Comparison of ENCODE assay signal across 16 cellular contexts in genomic region chr4:147955827-147956565, GRCh38.
DNase-seq lines count a peak whose midpoint lies in the region; ATAC-seq and TF ChIP-seq lines count a peak whose summit lies in the region.
"Had no signal": no experiment of that assay in that cellular context is flagged by ENCODE, and none has a peak within 500 bp of the region (broad histone marks: within the 10 kb centered on the region; RNA-seq: fewer than 3 reads in every experiment).

No MANE protein-coding gene starts in this region.

- H3K9me3 ChIP-seq in HUES48 (ENCODE audit: control insufficient read depth, insufficient read depth, low read length), result no peaks in the 10 kb centered on the region
- H3K9me3 ChIP-seq: Caco-2 had no signal

- H3K4me1 Mint-ChIP-seq in WTC11, result peaks cover 40% of the 10 kb centered on the region
- H3K4me1 Mint-ChIP-seq: B cell had no signal

- ATAC-seq in WTC11, result peak; percentile 84
- ATAC-seq in foreskin keratinocyte, result peak; percentile 90
- ATAC-seq in sciatic nerve, result peak; percentile 88
- no peak for ATAC-seq in HG02938 (IDR thresholded peaks at IDR 0.05; ENCODE audit: unreplicated experiment)
- no peak for ATAC-seq in HG03460 (IDR thresholded peaks at IDR 0.05; ENCODE audit: unreplicated experiment)
- ATAC-seq: HCT116 had no signal

- DNase-seq in WTC11 (ENCODE audit: low spot score), result no peak
- peak in 1 of 2 donors; percentile 22 for DNase-seq in foreskin keratinocyte
- no peak for DNase-seq in sciatic nerve (ENCODE audit: low spot score)
- no peak for DNase-seq in NCI-H1092 (lab: John Stamatoyannopoulos, UW)
- DNase-seq: Caco-2; CD4-positive, CD25-positive, alpha-beta regulatory T cell; NCI-H187 treated with DMSO at 0.1 percent for 48 hours; NCI-H345; NCI-H526 treated with DMSO at 0.1 percent for 48 hours; SHP77; SK-N-SH had no signal

- intact Hi-C loops in sciatic nerve (cut with DNase I), result no loop called here

- H3K27ac ChIP-seq in HUES48 (ENCODE audit: low read depth, low read length) (peak overlapping the region; percentile 38), foreskin keratinocyte (no peak overlapping the region)

- CTCF ChIA-PET in WTC11 (lab: Charles Lee), result no interaction called here

- H3K27me3 Mint-ChIP-seq in WTC11 (ENCODE audit: low read depth), result no peaks in the 10 kb centered on the region
- H3K27me3 Mint-ChIP-seq: B cell; CD4-positive, CD25-positive, alpha-beta regulatory T cell had no signal

- POLR2A ChIA-PET in WTC11 (lab: Charles Lee), result no interaction called here

- H3K27me3 ChIP-seq in HUES48 (ENCODE audit: control insufficient read depth, insufficient read depth, low read length) (no peaks in the 10 kb centered on the region), foreskin keratinocyte (no peaks in the 10 kb centered on the region)

- H3K36me3 Mint-ChIP-seq in WTC11, result no peaks in the 10 kb centered on the region; the same call in 1 of the 2 replicates

- no peak overlapping the region; the same call in 1 of the 2 replicates for H3K4me3 Mint-ChIP-seq in WTC11
- H3K4me3 Mint-ChIP-seq: B cell; CD4-positive, CD25-positive, alpha-beta regulatory T cell had no signal

- H3K9ac ChIP-seq in HUES48 (ENCODE audit: low read depth, low read length), result no peak overlapping the region
- H3K9ac ChIP-seq: SK-N-SH had no signal

- H3K4me3 ChIP-seq in HUES48 (ENCODE audit: low read depth, low read length), result no peak overlapping the region

- H3K4me1 ChIP-seq in HUES48 (ENCODE audit: control insufficient read depth, insufficient read depth, low read length), result peaks cover 33% of the 10 kb centered on the region
- H3K4me1 ChIP-seq in foreskin keratinocyte, result peaks cover 11% of the 10 kb centered on the region

- peak overlapping the region; percentile 60 for H3K27ac Mint-ChIP-seq in WTC11
- H3K27ac Mint-ChIP-seq: B cell; CD4-positive, CD25-positive, alpha-beta regulatory T cell had no signal

- H3K36me3 ChIP-seq in HUES48 (ENCODE audit: control insufficient read depth, insufficient read depth, low read length), result no peaks in the 10 kb centered on the region

- H3K9me3 Mint-ChIP-seq in WTC11, result no peaks in the 10 kb centered on the region

- TF ChIP-seq CTCF in WTC11 (IDR thresholded peaks at IDR 0.05) (no peak), foreskin keratinocyte (conservative IDR thresholded peaks at IDR 0.05) (no peak)

TF ChIP-seq in WTC11, 78 proteins besides CTCF, POLR2A, EP300 and RAD21:
- TF ChIP-seq MAX (CRISPR knock-in tag; IDR thresholded peaks at IDR 0.05) (no peak), EMX1 (CRISPR knock-in tag; IDR thresholded peaks at IDR 0.05) (no peak), NR2C2 (CRISPR knock-in tag; IDR thresholded peaks at IDR 0.05) (no peak), ZNF425 (CRISPR knock-in tag; conservative IDR thresholded peaks at IDR 0.05) (no peak), TCF7 (CRISPR knock-in tag; IDR thresholded peaks at IDR 0.05; ENCODE audit: low read depth) (no peak), FOXJ3 (CRISPR knock-in tag; IDR thresholded peaks at IDR 0.05; ENCODE audit: borderline replicate concordance) (no peak), TEAD1 (CRISPR knock-in tag; IDR thresholded peaks at IDR 0.05) (no peak), PRRX2 (CRISPR knock-in tag; IDR thresholded peaks at IDR 0.05) (no peak), MLX (CRISPR knock-in tag; IDR thresholded peaks at IDR 0.05) (no peak)

Comparison
In these comparisons a context has a peak if more than half of its experiments do, and no peak if none do; other contexts are left out.
1. ATAC-seq: peak in WTC11 (single experiment), foreskin keratinocyte (single experiment) and sciatic nerve (single experiment); none in HG02938 (single experiment) and HG03460 (single experiment).